In the genomic region with DNA sequence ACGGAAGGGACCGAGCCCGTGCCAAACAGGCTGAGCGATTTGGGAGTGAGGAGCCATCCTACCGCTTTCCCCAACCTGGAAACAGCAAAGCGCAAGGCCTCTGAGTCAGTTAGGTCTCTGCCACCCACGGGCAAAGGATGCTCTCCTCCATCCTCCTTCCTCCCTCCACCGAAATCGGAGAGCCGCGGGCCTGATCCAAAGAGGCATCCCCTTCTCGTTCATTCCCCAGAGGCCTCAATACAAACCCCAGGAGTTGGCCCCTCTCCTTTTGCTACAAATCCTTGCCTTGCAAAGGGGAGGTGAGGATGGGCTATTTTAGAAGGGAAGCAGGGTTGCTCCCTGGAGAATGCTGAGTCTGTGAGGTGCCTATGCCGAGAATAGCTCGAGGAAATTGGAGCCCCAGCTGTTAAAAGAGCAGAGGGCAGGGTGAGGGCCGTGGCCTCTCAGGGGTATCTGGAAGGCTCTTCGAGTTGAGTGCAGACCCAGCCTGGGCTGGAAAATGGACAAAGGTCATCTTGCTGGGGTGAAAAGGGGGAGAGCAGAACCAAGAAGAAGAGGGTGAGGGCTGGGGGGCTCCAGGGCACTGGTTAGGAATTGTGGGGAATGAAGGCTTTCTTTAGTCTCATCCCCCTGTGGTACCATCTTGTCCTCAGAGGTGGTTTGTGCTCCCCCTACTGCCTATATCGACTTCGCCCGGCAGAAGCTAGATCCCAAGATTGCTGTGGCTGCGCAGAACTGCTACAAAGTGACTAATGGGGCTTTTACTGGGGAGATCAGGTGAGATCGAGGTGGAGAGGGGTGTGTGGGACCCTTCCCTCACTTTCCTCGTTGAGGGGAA, we compare ENCODE assay signal across 8 cellular contexts. TPM values are rescaled to one million over a fixed set of nuclear protein-coding genes. Genes with fewer than 3 reads are reported as not detected.
A peak's percentile ranks its signal among the peaks of the same experiment; 100 is the strongest.
DNase-seq lines count a peak whose midpoint lies in the region; ATAC-seq and TF ChIP-seq lines count a peak whose summit lies in the region.

No MANE protein-coding gene starts in this region.

- H3K4me3 ChIP-seq in AG09309 (ENCODE audit: control insufficient read depth, low read depth, low read length) = peak overlapping the region; percentile 53
- peak overlapping the region; percentile 83 for H3K4me3 ChIP-seq in skeletal muscle cell (ENCODE audit: low read depth, low read length)

- no peak overlapping the region for H3K4ac ChIP-seq in H9 (ENCODE audit: low read depth, low read length)

- H2BK120ac ChIP-seq in H9 (ENCODE audit: low read depth, low read length, poor library complexity, severe bottlenecking) = no peak overlapping the region

- no peaks in the 10 kb centered on the region; a peak in 1 of 5 replicates for H3K9me3 Mint-ChIP-seq in H9
- H3K9me3 Mint-ChIP-seq in activated CD4-positive, alpha-beta memory T cell treated with anti-CD3 and anti-CD28 coated beads, Interleukin-2, amount 10 ng/mL, durations not matched to agents 7 days and 5 days = no peaks in the 10 kb centered on the region
- peaks cover 26% of the 10 kb centered on the region for H3K9me3 Mint-ChIP-seq in glutamatergic neuron (ENCODE audit: unreplicated experiment)

- peak; percentile 30 for TF ChIP-seq CTCF in AG09309 (IDR thresholded peaks at IDR 0.05; ENCODE audit: control insufficient read depth, insufficient read depth, low read depth, low read length, missing control alignments)
- peak; percentile 15; the same call in 1 of the 3 replicates for TF ChIP-seq CTCF in H9 (conservative IDR thresholded peaks at IDR 0.05)
- TF ChIP-seq CTCF in glutamatergic neuron (IDR thresholded peaks at IDR 0.05; ENCODE audit: partially characterized antibody, unreplicated experiment) = no peak

- POLR2A ChIA-PET in activated CD4-positive, alpha-beta memory T cell treated with anti-CD3 and anti-CD28 coated beads, Interleukin-2, amount 10 ng/mL, durations not matched to agents 7 days and 5 days (lab: Charles Lee) = interaction anchor here (0.9 to 11.4 kb wide), 22 partner anchors 10 to 227 kb away, joined by 3 to 312 read pairs (median 6); partner anchors contain the start of genes C12orf57, CDCA3, COPS7A and ENO2

- H3K27ac Mint-ChIP-seq in H9 = peak overlapping the region; percentile 85 to 96 (median 92); a peak in 6 of 7 replicates
- H3K27ac Mint-ChIP-seq in activated CD4-positive, alpha-beta memory T cell treated with anti-CD3 and anti-CD28 coated beads, Interleukin-2, amount 10 ng/mL, durations not matched to agents 7 days and 5 days = peak overlapping the region; percentile 90
- H3K27ac Mint-ChIP-seq in glutamatergic neuron (ENCODE audit: unreplicated experiment) = peak overlapping the region; percentile 85

- H3T11ph ChIP-seq in H9 (ENCODE audit: low read length) = no peak overlapping the region

- H3K4me1 ChIP-seq in H9 (ENCODE audit: insufficient read depth, low read length) = no peaks in the 10 kb centered on the region; the same call in 1 of the 2 replicates

- no peak overlapping the region for H4K8ac ChIP-seq in H9 (replicated peaks; ENCODE audit: insufficient read length, low read depth, low read length)

- H2AFZ ChIP-seq in H9 (ENCODE audit: low read length) = no peak overlapping the region

- no peaks in the 10 kb centered on the region for H3K9me3 ChIP-seq in H9 (ENCODE audit: control insufficient read depth, low read depth, low read length)

- no peak overlapping the region for H2AK5ac ChIP-seq in H9 (ENCODE audit: insufficient read length, low read length)

- no peak overlapping the region for H2BK20ac ChIP-seq in H9 (ENCODE audit: low read depth, low read length, poor library complexity, severe bottlenecking)

- H2BK12ac ChIP-seq in H9 (ENCODE audit: insufficient read length, low read depth, low read length) = no peak overlapping the region

- peak overlapping the region; percentile 37; the same call in 1 of the 2 replicates for H3K14ac ChIP-seq in H9 (ENCODE audit: insufficient read depth, low read length)

- H2BK15ac ChIP-seq in H9 (ENCODE audit: low read depth, low read length) = no peak overlapping the region

- H3K4me3 Mint-ChIP-seq in H9 = peak overlapping the region; percentile 91 to 95
- H3K4me3 Mint-ChIP-seq in activated CD4-positive, alpha-beta memory T cell treated with anti-CD3 and anti-CD28 coated beads, Interleukin-2, amount 10 ng/mL, durations not matched to agents 7 days and 5 days = peak overlapping the region; percentile 97
- H3K4me3 Mint-ChIP-seq in glutamatergic neuron (ENCODE audit: unreplicated experiment) = peak overlapping the region; percentile 91

- no peaks in the 10 kb centered on the region for H4K20me1 ChIP-seq in H9 (ENCODE audit: control insufficient read depth, insufficient read depth, insufficient read length)

- no peaks in the 10 kb centered on the region for H3K27me3 ChIP-seq in H9 (ENCODE audit: insufficient read depth, low read length)

- ATAC-seq in HG02973 (IDR thresholded peaks at IDR 0.05; ENCODE audit: unreplicated experiment) = no peak
- no peak for ATAC-seq in GM19023 (IDR thresholded peaks at IDR 0.05; ENCODE audit: unreplicated experiment)

- H3K23me2 ChIP-seq in H9 (ENCODE audit: insufficient read length, low read depth, low read length, poor library complexity, severe bottlenecking) = peaks cover 16% of the 10 kb centered on the region

- H3K79me1 ChIP-seq in H9 (ENCODE audit: insufficient read depth, low read depth, low read length, poor library complexity, severe bottlenecking) = no peaks in the 10 kb centered on the region

- H4K5ac ChIP-seq in H9 (ENCODE audit: insufficient read length, low read depth, low read length) = no peak overlapping the region

- H3K18ac ChIP-seq in H9 (ENCODE audit: insufficient read length, low read depth, low read length) = no peak overlapping the region

- H3K27ac ChIP-seq in H9 (ENCODE audit: insufficient read length, low read depth, low read length) = no peak overlapping the region

- H3K36me3 Mint-ChIP-seq in H9 (ENCODE audit: insufficient read depth in 1 of 3, low read depth in 3 of 3) = peaks cover 42 to 69% (median 57%) of the 10 kb centered on the region in 3 experiments
- H3K36me3 Mint-ChIP-seq in activated CD4-positive, alpha-beta memory T cell treated with anti-CD3 and anti-CD28 coated beads, Interleukin-2, amount 10 ng/mL, durations not matched to agents 7 days and 5 days (ENCODE audit: low read depth) = peaks cover 76% of the 10 kb centered on the region
- H3K36me3 Mint-ChIP-seq in glutamatergic neuron (ENCODE audit: unreplicated experiment) = peaks cover 1% of the 10 kb centered on the region

- peak overlapping the region; percentile 60 for H3K9ac ChIP-seq in H9 (ENCODE audit: extremely low read depth, insufficient read length, low read length)

- CTCF ChIA-PET in activated CD4-positive, alpha-beta memory T cell treated with anti-CD3 and anti-CD28 coated beads, Interleukin-2, amount 10 ng/mL, durations not matched to agents 7 days and 5 days (lab: Charles Lee) = interaction anchor here (1.3 to 11.4 kb wide), 12 partner anchors 16 to 187 kb away, joined by 3 to 161 read pairs (median 8); partner anchors contain the start of genes C12orf57, CD4, CDCA3 and RNU7-1

- H4K91ac ChIP-seq in H9 (ENCODE audit: insufficient read length, low read depth, low read length) = no peak overlapping the region

- no CpG with 5 or more reads among the region's 22 CpGs for whole genome bisulfite sequencing in H9 (ENCODE audit: extremely low coverage, insufficient read length, low lambda C conversion rate)

- H3K56ac ChIP-seq in H9 (ENCODE audit: insufficient read length, low read depth, low read length) = no peak overlapping the region

- peak overlapping the region; percentile 94 for H3K4me2 ChIP-seq in H9 (ENCODE audit: insufficient read depth, insufficient read length, low read length)

- H3K27me3 Mint-ChIP-seq in H9 (ENCODE audit: low read depth) (no peaks in the 10 kb centered on the region; the same call in 1 of the 2 replicates), glutamatergic neuron (ENCODE audit: unreplicated experiment) (peaks cover 17% of the 10 kb centered on the region)
- no peaks in the 10 kb centered on the region for H3K27me3 Mint-ChIP-seq in activated CD4-positive, alpha-beta memory T cell treated with anti-CD3 and anti-CD28 coated beads, Interleukin-2, amount 10 ng/mL, durations not matched to agents 7 days and 5 days

- peaks cover 50 to 55% of the 10 kb centered on the region in 2 experiments for H3K4me1 Mint-ChIP-seq in H9
- H3K4me1 Mint-ChIP-seq in activated CD4-positive, alpha-beta memory T cell treated with anti-CD3 and anti-CD28 coated beads, Interleukin-2, amount 10 ng/mL, durations not matched to agents 7 days and 5 days = peaks cover 54% of the 10 kb centered on the region
- H3K4me1 Mint-ChIP-seq in glutamatergic neuron (ENCODE audit: low read depth, unreplicated experiment) = peaks cover 24% of the 10 kb centered on the region

- no peak overlapping the region for H3K23ac ChIP-seq in H9 (ENCODE audit: insufficient read length, low read depth, low read length)

- H2BK5ac ChIP-seq in H9 (ENCODE audit: insufficient read length, low read length) = no peak overlapping the region

- H3K79me2 ChIP-seq in H9 (ENCODE audit: insufficient read depth, low read length) = peaks cover 5% of the 10 kb centered on the region; the same call in 1 of the 2 replicates

- DNase-seq in AG09309 (ENCODE audit: low read depth) (no peak), H9 (no peak), glutamatergic neuron (peak; percentile 41), skeletal muscle cell (ENCODE audit: low read depth) (no peak), SK-N-DZ (ENCODE audit: low spot score) (no peak)
- DNase-seq in activated CD4-positive, alpha-beta memory T cell treated with anti-CD3 and anti-CD28 coated beads, Interleukin-2, amount 10 ng/mL, durations not matched to agents 7 days and 5 days = peak; percentile 22

RNA-seq across cellular contexts. Expression of gene TPI1, which starts 1.1 kb away (rescaled TPM):
- total RNA-seq in H9 (2021) (1,177 and 1,211 TPM in 2 replicates), glutamatergic neuron (ENCODE audit: unreplicated experiment) (663 TPM)
- 1,000 to 10,000 TPM; 1,228 to 1,253 TPM for total RNA-seq in activated CD4-positive, alpha-beta memory T cell treated with anti-CD3 and anti-CD28 coated beads, Interleukin-2, amount 10 ng/mL, durations not matched to agents 7 days and 5 days
- polyA plus RNA-seq in SK-N-DZ (2014; cell fraction: cytosol; rRNA removed) = 2,395 and 2,806 TPM in 2 replicates
- polyA plus RNA-seq in SK-N-DZ (2014; cell fraction: nucleus; rRNA removed) = 1,106 and 1,586 TPM in 2 replicates

RNA-seq across cellular contexts. Expression of gene SPSB2, which starts 4.7 kb away (rescaled TPM):
- 13.7 and 16.3 TPM in 2 replicates for total RNA-seq in H9 (2021)
- 10 to 100 TPM; 11.1 to 11.2 TPM for total RNA-seq in activated CD4-positive, alpha-beta memory T cell treated with anti-CD3 and anti-CD28 coated beads, Interleukin-2, amount 10 ng/mL, durations not matched to agents 7 days and 5 days
- total RNA-seq in glutamatergic neuron (ENCODE audit: unreplicated experiment) = 4.3 TPM
- 7.3 and 11.0 TPM in 2 replicates for polyA plus RNA-seq in SK-N-DZ (2014; cell fraction: cytosol; rRNA removed)
- polyA plus RNA-seq in SK-N-DZ (2014; cell fraction: nucleus; rRNA removed) = 6.0 and 9.9 TPM in 2 replicates

RNA-seq across cellular contexts. Expression of gene USP5, which starts 16.5 kb away (rescaled TPM):
- total RNA-seq in H9 (2021) (143 and 144 TPM in 2 replicates), glutamatergic neuron (ENCODE audit: unreplicated experiment) (141 TPM)
- 100 to 1,000 TPM in 1 of 2 experiments, 10 to 100 TPM in 1; 91.4 to 109 TPM for total RNA-seq in activated CD4-positive, alpha-beta memory T cell treated with anti-CD3 and anti-CD28 coated beads, Interleukin-2, amount 10 ng/mL, durations not matched to agents 7 days and 5 days
- polyA plus RNA-seq in SK-N-DZ (2014; cell fraction: cytosol; rRNA removed) = 126 and 127 TPM in 2 replicates
- 193 and 196 TPM in 2 replicates for polyA plus RNA-seq in SK-N-DZ (2014; cell fraction: nucleus; rRNA removed)

RNA-seq across cellular contexts. Expression of gene CDCA3, which starts 17.3 kb away (rescaled TPM):
- 45.1 and 48.6 TPM in 2 replicates for total RNA-seq in H9 (2021)
- 100 to 1,000 TPM in 1 of 2 experiments, 10 to 100 TPM in 1; 96.5 to 101 TPM for total RNA-seq in activated CD4-positive, alpha-beta memory T cell treated with anti-CD3 and anti-CD28 coated beads, Interleukin-2, amount 10 ng/mL, durations not matched to agents 7 days and 5 days
- total RNA-seq in glutamatergic neuron (ENCODE audit: unreplicated experiment) = 5.2 TPM
- polyA plus RNA-seq in SK-N-DZ (2014; cell fraction: cytosol; rRNA removed) = 72.9 and 97.2 TPM in 2 replicates
- 191 and 199 TPM in 2 replicates for polyA plus RNA-seq in SK-N-DZ (2014; cell fraction: nucleus; rRNA removed)

RNA-seq across cellular contexts. Expression of gene GNB3, which starts 27.7 kb away (rescaled TPM):
- total RNA-seq in H9 (2021) (17.3 and 20.0 TPM in 2 replicates), glutamatergic neuron (ENCODE audit: unreplicated experiment) (45.7 TPM)
- total RNA-seq in activated CD4-positive, alpha-beta memory T cell treated with anti-CD3 and anti-CD28 coated beads, Interleukin-2, amount 10 ng/mL, durations not matched to agents 7 days and 5 days = not detected
- 8.4 and 16.4 TPM in 2 replicates for polyA plus RNA-seq in SK-N-DZ (2014; cell fraction: cytosol; rRNA removed)
- 110 and 150 TPM in 2 replicates for polyA plus RNA-seq in SK-N-DZ (2014; cell fraction: nucleus; rRNA removed)

Comparison
In these comparisons a context has a peak if more than half of its experiments do, and no peak if none do; other contexts are left out.
1. DNase-seq: peak in activated CD4-positive, alpha-beta memory T cell treated with anti-CD3 and anti-CD28 coated beads, Interleukin-2, amount 10 ng/mL, durations not matched to agents 7 days and 5 days (single experiment) and glutamatergic neuron (single experiment); none in AG09309 (single experiment), H9 (single experiment), skeletal muscle cell (single experiment) and SK-N-DZ (single experiment).
2. Peak in every context shown above with its lines, with median percentiles within 50 percentile points of each other: H3K27ac Mint-ChIP-seq and H3K4me3 Mint-ChIP-seq.